In genomic region chr10:13271552-13272163, GRCh38 we compare ENCODE assay signal across 8 cellular contexts. TPM values are rescaled to one million over a fixed set of nuclear protein-coding genes. Genes with fewer than 3 reads are reported as not detected.
DNase-seq lines count a peak whose midpoint lies in the region; ATAC-seq and TF ChIP-seq lines count a peak whose summit lies in the region.

No MANE protein-coding gene starts in this region.

- H3K27me3 ChIP-seq in SU-DHL-6 (ENCODE audit: low read length) (no peaks in the 10 kb centered on the region), kidney epithelial cell (ENCODE audit: control insufficient read depth, insufficient read depth, low read length) (no peaks in the 10 kb centered on the region)

- H3K79me2 ChIP-seq in SU-DHL-6 (ENCODE audit: insufficient read depth, low read length): no peaks in the 10 kb centered on the region

- peak overlapping the region; percentile 53 for H3K4me2 ChIP-seq in SU-DHL-6 (ENCODE audit: low read depth, low read length, poor library complexity, severe bottlenecking)

- H4K20me1 ChIP-seq in SU-DHL-6 (ENCODE audit: low read depth, low read length): no peaks in the 10 kb centered on the region

- H3K9me2 ChIP-seq in SU-DHL-6 (replicated peaks; ENCODE audit: insufficient read depth, low read length): no peaks in the 10 kb centered on the region

- no peaks in the 10 kb centered on the region for H3K9me3 ChIP-seq in SU-DHL-6 (ENCODE audit: insufficient read depth, low read length)

- H3K4me3 ChIP-seq in SU-DHL-6 (ENCODE audit: insufficient read depth, low read length, poor library complexity, severe bottlenecking) (no peak overlapping the region), kidney epithelial cell (ENCODE audit: low read depth, low read length) (no peak overlapping the region)

- peaks cover 13% of the 10 kb centered on the region for H3F3A ChIP-seq in SU-DHL-6 (ENCODE audit: insufficient read depth)

- peak overlapping the region; percentile 36 for H3K9ac ChIP-seq in SU-DHL-6 (ENCODE audit: low read length)

- TF ChIP-seq CTCF in GM12873 (IDR thresholded peaks at IDR 0.05; ENCODE audit: insufficient read depth, low read depth, low read length, missing control alignments) (peak; percentile 76), SU-DHL-6 (IDR thresholded peaks at IDR 0.05; ENCODE audit: insufficient read depth, low read length, poor library complexity, severe bottlenecking) (peak; percentile 80), kidney epithelial cell (IDR thresholded peaks at IDR 0.05; ENCODE audit: insufficient read depth, low read length, poor library complexity, severe bottlenecking) (peak; percentile 76)

- H3K36me3 ChIP-seq in SU-DHL-6 (ENCODE audit: low read length) (no peaks in the 10 kb centered on the region), kidney epithelial cell (ENCODE audit: control insufficient read depth, insufficient read depth, low read length) (no peaks in the 10 kb centered on the region)

- peak; percentile 76 for ATAC-seq in HG03108 (IDR thresholded peaks at IDR 0.05; ENCODE audit: unreplicated experiment)

- DNase-seq in astrocyte of the hippocampus (ENCODE audit: low read depth, low spot score) (peak; percentile 2), kidney epithelial cell (ENCODE audit: low read depth) (no peak), amniotic stem cell (lab: John Stamatoyannopoulos, UW) (no peak), A172 (ENCODE audit: low spot score) (no peak)
- peak; percentile 10 to 43 (median 21) for DNase-seq in stimulated activated CD4-positive, alpha-beta T cell treated with anti-CD3 and anti-CD28 coated beads, TNF-alpha, amount 100 ng/mL, for 48 hours (ENCODE audit: low read depth in 3 of 3)

- H3K27ac ChIP-seq in SU-DHL-6 (ENCODE audit: low read depth, low read length): peak overlapping the region; percentile 60

- peak overlapping the region; percentile 84 for H2AFZ ChIP-seq in SU-DHL-6 (ENCODE audit: low read depth, low read length, severe bottlenecking)

RNA-seq across cellular contexts. Expression of gene PHYH, which starts 28.2 kb away (rescaled TPM):
- 15.8 and 28.6 TPM in 2 replicates for total RNA-seq in kidney epithelial cell
- 26.9 and 33.6 TPM in 2 replicates for total RNA-seq in A172 (2014; rRNA removed; shearing (Covaris generic))

RNA-seq across cellular contexts. Expression of gene UCMA, which starts 37.5 kb away (rescaled TPM):
- not detected in 2 replicates for total RNA-seq in kidney epithelial cell
- not detected in 2 replicates for total RNA-seq in A172 (2014; rRNA removed; shearing (Covaris generic))

Comparison
In these comparisons a context has a peak if more than half of its experiments do, and no peak if none do; other contexts are left out.
1. DNase-seq: peak in astrocyte of the hippocampus (single experiment) and stimulated activated CD4-positive, alpha-beta T cell treated with anti-CD3 and anti-CD28 coated beads, TNF-alpha, amount 100 ng/mL, for 48 hours (3 of 3); none in kidney epithelial cell (single experiment), amniotic stem cell (single experiment) and A172 (single experiment).
2. Peak in every context shown above with its lines, with median percentiles within 50 percentile points of each other: CTCF ChIP-seq.